ENCODE assay signal across 14 cellular contexts in the genomic region with DNA sequence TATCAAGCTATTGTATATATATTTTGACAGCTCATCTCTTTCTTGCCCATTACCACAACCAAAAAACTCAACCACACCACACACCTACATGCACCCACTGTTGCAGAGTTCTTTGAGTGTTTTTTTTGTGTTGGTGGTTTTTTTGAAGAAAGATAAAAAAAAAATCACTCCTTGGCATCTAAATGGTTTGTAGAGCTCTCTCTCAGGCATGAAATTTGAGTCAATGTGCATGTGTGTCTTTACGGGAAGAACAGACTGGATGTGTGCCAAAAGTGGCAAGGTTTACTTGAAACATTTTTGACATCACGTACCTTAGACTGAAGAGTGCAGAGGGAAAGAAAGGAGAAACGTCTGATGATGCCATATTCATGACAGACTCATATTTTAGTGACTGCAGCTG.
DNase-seq lines count a peak whose midpoint lies in the region; ATAC-seq and TF ChIP-seq lines count a peak whose summit lies in the region.
"Had no signal": no experiment of that assay in that cellular context is flagged by ENCODE, and none has a peak within 500 bp of the region (broad histone marks: within the 10 kb centered on the region; RNA-seq: fewer than 3 reads in every experiment).

No MANE protein-coding gene starts in this region.

- H3K27me3 Mint-ChIP-seq in MCF 10A (ENCODE audit: insufficient read depth, unreplicated experiment): no peaks in the 10 kb centered on the region

- H3K4me3 Mint-ChIP-seq in MCF 10A (ENCODE audit: unreplicated experiment): no peak overlapping the region

- peak overlapping the region; percentile 7 for H3K27ac Mint-ChIP-seq in MCF 10A (ENCODE audit: low read depth, unreplicated experiment)

- no peaks in the 10 kb centered on the region for H4K20me1 ChIP-seq in OCI-LY7 (ENCODE audit: insufficient read depth, low read length)

- no peaks in the 10 kb centered on the region for H3K9me2 ChIP-seq in OCI-LY7 (ENCODE audit: insufficient read depth, low read length)

- peaks cover 8% of the 10 kb centered on the region for H3K36me3 Mint-ChIP-seq in MCF 10A (ENCODE audit: insufficient read depth, unreplicated experiment)

- H3K9me3 ChIP-seq in breast epithelium: no peaks in the 10 kb centered on the region
- H3K9me3 ChIP-seq in OCI-LY7 (ENCODE audit: low read length): no peaks in the 10 kb centered on the region
- H3K9me3 ChIP-seq: upper lobe of right lung had no signal

- H2AFZ ChIP-seq in OCI-LY7 (ENCODE audit: low read length): peak overlapping the region; percentile 44; the same call in 1 of the 2 replicates

- DNase-seq in MCF 10A (ENCODE audit: unreplicated experiment): peak; percentile 79
- DNase-seq in breast epithelium (ENCODE audit: low spot score in 2 of 2): no peak
- DNase-seq in OCI-LY7 (ENCODE audit: low spot score): no peak
- DNase-seq in iris pigment epithelial cell (ENCODE audit: low read depth): peak; percentile 12
- DNase-seq in midbrain (lab: John Stamatoyannopoulos, UW): no peak
- no peak for DNase-seq in NCI-H1092 treated with DMSO at 0.1 percent for 48 hours (lab: John Stamatoyannopoulos, UW)
- no peak for DNase-seq in COLO668 (lab: John Stamatoyannopoulos, UW; ENCODE audit: unreplicated experiment)
- DNase-seq: activated effector memory CD4-positive, alpha-beta T cell treated with Interleukin-2 at 50 U/mL for 16 hours; KG1; NCI-H526; stimulated activated CD4-positive, alpha-beta T cell treated with anti-CD3 and anti-CD28 coated beads, Interleukin-2, amount 100 ng/mL, for 48 hours; T-helper 9 cell; upper lobe of right lung had no signal

- intact Hi-C loops in MCF 10A (cut with micrococcal nuclease) (no loop called here), breast epithelium (cut with DNase I; ENCODE audit: low total_unique reads) (no loop called here), OCI-LY7 (cut with micrococcal nuclease; ENCODE audit: unreplicated experiment) (loop anchor here (10.0 kb wide), 1 partner anchor 548 kb away; a partner anchor contains a TSS)

- no peak for TF ChIP-seq CTCF in MCF 10A (IDR thresholded peaks at IDR 0.05; ENCODE audit: unreplicated experiment)
- no peak for TF ChIP-seq CTCF in breast epithelium (IDR thresholded peaks at IDR 0.05)
- TF ChIP-seq CTCF in OCI-LY7 (conservative IDR thresholded peaks at IDR 0.05; ENCODE audit: low read length): no peak

- POLR2A ChIA-PET in MCF 10A (lab: Yijun Ruan, JAX) (interaction anchor here (0.6 to 2.1 kb wide), 9 partner anchors 7 to 648 kb away, joined by 3 to 17 read pairs (median 4); no protein-coding TSS in a partner anchor), OCI-LY7 (lab: Charles Lee) (interaction anchor here (0.5 to 2.0 kb wide), 7 partner anchors 8 to 1503 kb away, joined by 3 to 10 read pairs (median 4); no protein-coding TSS in a partner anchor)

- H3K27me3 ChIP-seq in breast epithelium: no peaks in the 10 kb centered on the region
- H3K27me3 ChIP-seq: upper lobe of right lung had no signal

- BruUV-seq in MCF 10A (replicated peaks; lab: Mats Ljungman, UMichigan) (no TSS peak), OCI-LY7 (replicated peaks; lab: Mats Ljungman, UMichigan) (no TSS peak)

- H3K4me1 ChIP-seq in breast epithelium (no peaks in the 10 kb centered on the region), OCI-LY7 (ENCODE audit: insufficient read depth, low read length, poor library complexity, severe bottlenecking) (peaks cover 30% of the 10 kb centered on the region)
- H3K4me1 ChIP-seq: upper lobe of right lung had no signal

- H3K4me2 ChIP-seq in OCI-LY7 (ENCODE audit: low read length): no peak overlapping the region

- H3K27ac ChIP-seq in breast epithelium: no peak overlapping the region
- H3K27ac ChIP-seq in OCI-LY7 (ENCODE audit: low read depth, low read length, poor library complexity, severe bottlenecking): no peak overlapping the region
- H3K27ac ChIP-seq: upper lobe of right lung had no signal

- H3K36me3 ChIP-seq in breast epithelium: no peaks in the 10 kb centered on the region
- H3K36me3 ChIP-seq in OCI-LY7 (ENCODE audit: insufficient read depth, low read length): no peaks in the 10 kb centered on the region
- H3K36me3 ChIP-seq: upper lobe of right lung had no signal

- CTCF ChIA-PET in MCF 10A (lab: Yijun Ruan, JAX) (interaction anchor here (0.5 to 1.3 kb wide), 5 partner anchors 10 to 768 kb away, joined by 3 to 6 read pairs (median 3); no protein-coding TSS in a partner anchor), OCI-LY7 (lab: Charles Lee; ENCODE audit: unreplicated experiment) (no interaction called here)

- H3K9me3 Mint-ChIP-seq in MCF 10A (ENCODE audit: unreplicated experiment): no peaks in the 10 kb centered on the region

- H3K4me3 ChIP-seq in breast epithelium (no peak overlapping the region), OCI-LY7 (ENCODE audit: low read depth, low read length, poor library complexity, severe bottlenecking) (no peak overlapping the region)
- H3K4me3 ChIP-seq: upper lobe of right lung had no signal

- no peak for TF ChIP-seq POLR2A in breast epithelium (IDR thresholded peaks at IDR 0.05)

- H3K4me1 Mint-ChIP-seq in MCF 10A (ENCODE audit: insufficient read depth, unreplicated experiment): peaks cover 14% of the 10 kb centered on the region

- H3K79me2 ChIP-seq in OCI-LY7 (ENCODE audit: insufficient read depth, low read depth, low read length): no peaks in the 10 kb centered on the region

- ATAC-seq in GM18520 (IDR thresholded peaks at IDR 0.05; ENCODE audit: unreplicated experiment): no peak
- ATAC-seq: upper lobe of right lung had no signal

Comparison
In these comparisons a context has a peak if more than half of its experiments do, and no peak if none do; other contexts are left out.
1. DNase-seq: peak in MCF 10A (single experiment) and iris pigment epithelial cell (single experiment); none in breast epithelium (0 of 2), OCI-LY7 (single experiment), midbrain (single experiment), NCI-H1092 treated with DMSO at 0.1 percent for 48 hours (single experiment) and COLO668 (single experiment).